8 cellular contexts compared by ENCODE assay signal in genomic region chr7:78020131-78020873, GRCh38.
DNase-seq lines count a peak whose midpoint lies in the region; ATAC-seq, FAIRE-seq and TF ChIP-seq lines count a peak whose summit lies in the region.

No MANE protein-coding gene starts in this region.

- no peaks in the 10 kb centered on the region for H3K9me3 ChIP-seq in kidney (ENCODE audit: control insufficient read depth in 1 of 2, low read length in 2 of 2)

- no peaks in the 10 kb centered on the region for H3K36me3 Mint-ChIP-seq in T-cell
- H3K36me3 Mint-ChIP-seq in chondrocyte (ENCODE audit: low read depth) = no peaks in the 10 kb centered on the region

- peak; percentile 86 for DNase-seq in AG08395 (ENCODE audit: low spot score)
- peak; percentile 32 for DNase-seq in GM12891 (ENCODE audit: insufficient read length, low spot score)
- DNase-seq in NCI-H146 (lab: John Stamatoyannopoulos, UW) = peak; percentile 67
- DNase-seq in T-cell = peak in 13 of 34 experiments; percentile 1 to 29 (median 7)
- DNase-seq in chondrocyte (ENCODE audit: low spot score) = no peak
- DNase-seq in kidney = no peak
- peak; percentile 34 for DNase-seq in stimulated activated CD4-positive, alpha-beta T cell treated with anti-CD3 and anti-CD28 coated beads, Interleukin-4, amount 100 ng/mL, for 24 hours

- TF ChIP-seq POLR2A in GM12891 (IDR thresholded peaks at IDR 0.05; ENCODE audit: low read depth, low read length) = no peak

- peaks cover 0 to 11% of the 10 kb centered on the region in 2 donors for H3K4me1 ChIP-seq in kidney (ENCODE audit: control insufficient read depth in 1 of 2, insufficient read depth in 1 of 2, low read depth in 1 of 2, low read length in 2 of 2)

- ATAC-seq in HG02852 (IDR thresholded peaks at IDR 0.05; ENCODE audit: unreplicated experiment) = peak; percentile 30
- ATAC-seq in T-cell (replicated peaks in 1 of 4) = peak; percentile 32 to 53 (median 41)

- peak; percentile 20 for FAIRE-seq in GM12891 (lab: Jason Lieb, UNC)
- FAIRE-seq in kidney (lab: Jason Lieb, UNC) = peak; percentile 98

- H3K4me3 ChIP-seq in kidney (ENCODE audit: low read length in 2 of 2) = peak overlapping the region in 1 of 2 donors; percentile 57

- peak overlapping the region; percentile 35 to 62 for H3K27ac Mint-ChIP-seq in T-cell
- H3K27ac Mint-ChIP-seq in chondrocyte (ENCODE audit: unreplicated experiment) = peak overlapping the region; percentile 89

- H3K36me3 ChIP-seq in kidney (ENCODE audit: control insufficient read depth in 1 of 2, insufficient read depth in 2 of 2, low read length in 2 of 2) = no peaks in the 10 kb centered on the region

- POLR2A ChIA-PET in T-cell (lab: Charles Lee) = interaction anchor here in 1 of 2 donors (0.5 kb wide), 1 partner anchor 319 kb away, joined by 4 read pairs; no protein-coding TSS in a partner anchor

- no peak overlapping the region for H3K9ac ChIP-seq in kidney (ENCODE audit: low read length in 2 of 2)

- H3K4me1 Mint-ChIP-seq in T-cell (peaks cover 12 to 15% (median 15%) of the 10 kb centered on the region in 3 donors), chondrocyte (ENCODE audit: low read depth) (peaks cover 23% of the 10 kb centered on the region)

- peak overlapping the region; percentile 82 to 84 for H3K27ac ChIP-seq in kidney (ENCODE audit: low read depth in 2 of 2, low read length in 2 of 2)

- peak; percentile 91 for TF ChIP-seq CTCF in chondrocyte (IDR thresholded peaks at IDR 0.05)
- TF ChIP-seq CTCF in kidney (IDR thresholded peaks at IDR 0.05; ENCODE audit: borderline replicate concordance, extremely low read depth, insufficient read depth) = peak; percentile 61

- intact Hi-C loops in kidney (cut with DNase I) = no loop called here

- H3K4me3 Mint-ChIP-seq in T-cell (peak overlapping the region; percentile 70 to 81 (median 79)), chondrocyte (ENCODE audit: unreplicated experiment) (peak overlapping the region; percentile 54)

- CTCF ChIA-PET in T-cell (lab: Charles Lee) = interaction anchor here (0.9 to 1.7 kb wide), 5 partner anchors 11 to 1999 kb away, joined by 3 to 5 read pairs (median 4); no protein-coding TSS in a partner anchor

- no peaks in the 10 kb centered on the region for H3K9me3 Mint-ChIP-seq in T-cell
- no peaks in the 10 kb centered on the region for H3K9me3 Mint-ChIP-seq in chondrocyte (ENCODE audit: low read depth)

- H3K27me3 Mint-ChIP-seq in T-cell (peaks cover 11 to 21% of the 10 kb centered on the region in 2 donors), chondrocyte (ENCODE audit: low read depth) (no peaks in the 10 kb centered on the region)

TF ChIP-seq in GM12891, 5 proteins besides CTCF, POLR2A, EP300 and RAD21:
- TF ChIP-seq PAX5 (IDR thresholded peaks at IDR 0.05; ENCODE audit: insufficient read depth, low read length, severe bottlenecking) (no peak), POU2F2 (IDR thresholded peaks at IDR 0.05; ENCODE audit: low read depth, low read length) (no peak), SPI1 (IDR thresholded peaks at IDR 0.05; ENCODE audit: low read depth, low read length) (0 out of 2 replicates have a peak, but pooled peaks have one; percentile 2), TAF1 (IDR thresholded peaks at IDR 0.05; ENCODE audit: low read depth, low read length) (no peak), POLR2AphosphoS5 (IDR thresholded peaks at IDR 0.05; ENCODE audit: low read depth, low read length) (no peak)

Comparison
In these comparisons a context has a peak if more than half of its experiments do, and no peak if none do; other contexts are left out.
1. DNase-seq: peak in AG08395 (single experiment), GM12891 (single experiment), NCI-H146 (single experiment) and stimulated activated CD4-positive, alpha-beta T cell treated with anti-CD3 and anti-CD28 coated beads, Interleukin-4, amount 100 ng/mL, for 24 hours (single experiment); none in chondrocyte (single experiment) and kidney (single experiment).